Comparison of ENCODE assay signal across 15 cellular contexts in the genomic region with DNA sequence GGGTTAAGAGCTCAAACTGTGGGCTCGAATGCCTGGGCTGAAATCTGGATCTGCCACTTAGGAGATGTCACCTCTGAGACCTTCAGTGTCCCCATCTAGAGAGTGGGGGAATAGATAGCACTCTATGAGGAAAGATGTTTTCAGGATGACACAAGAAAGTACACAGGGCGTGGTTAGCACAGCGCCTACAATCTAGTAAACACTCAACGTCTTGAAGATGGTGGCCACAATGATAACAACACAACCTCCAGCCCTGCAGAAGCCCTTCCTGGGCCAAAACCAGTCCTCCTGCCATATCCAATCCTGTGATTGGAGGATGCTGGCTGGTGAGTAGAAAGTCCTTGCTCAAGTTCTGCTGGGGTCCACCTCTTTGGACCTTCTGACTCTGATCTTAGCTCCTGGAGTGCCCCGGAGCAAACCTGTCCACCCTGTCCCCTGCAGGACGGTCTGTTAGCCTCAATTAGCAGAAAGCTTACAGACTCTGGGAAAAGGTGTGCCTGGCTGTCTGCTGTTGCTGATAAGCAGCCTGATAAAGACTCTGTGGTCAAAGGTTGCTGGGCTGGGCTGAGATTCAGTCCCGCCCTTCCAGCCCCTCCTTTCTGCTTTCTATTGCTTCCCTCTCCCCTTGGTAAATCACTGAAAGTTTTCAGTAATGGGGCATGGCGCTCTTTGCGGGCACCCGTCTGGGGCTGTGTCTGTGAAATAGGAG. TPM values are rescaled to one million over a fixed set of nuclear protein-coding genes. Genes with fewer than 3 reads are reported as not detected.
DNase-seq lines count a peak whose midpoint lies in the region; ATAC-seq, FAIRE-seq and TF ChIP-seq lines count a peak whose summit lies in the region.
"Had no signal": no experiment of that assay in that cellular context is flagged by ENCODE, and none has a peak within 500 bp of the region (broad histone marks: within the 10 kb centered on the region; RNA-seq: fewer than 3 reads in every experiment).

No MANE protein-coding gene starts in this region.

- H3K27me3 Mint-ChIP-seq in progenitor cell of endocrine pancreas (peaks cover 42% of the 10 kb centered on the region), glutamatergic neuron (ENCODE audit: unreplicated experiment) (peaks cover 2% of the 10 kb centered on the region)

- peaks cover 3% of the 10 kb centered on the region for H3K36me3 Mint-ChIP-seq in progenitor cell of endocrine pancreas (ENCODE audit: insufficient read depth)
- no peaks in the 10 kb centered on the region for H3K36me3 Mint-ChIP-seq in glutamatergic neuron (ENCODE audit: unreplicated experiment)

- H3K4me1 Mint-ChIP-seq in progenitor cell of endocrine pancreas (ENCODE audit: low read depth) (peaks cover 26% of the 10 kb centered on the region), glutamatergic neuron (ENCODE audit: low read depth, unreplicated experiment) (peaks cover 4% of the 10 kb centered on the region)

- no peak for ATAC-seq in GM19023 (IDR thresholded peaks at IDR 0.05; ENCODE audit: unreplicated experiment)
- ATAC-seq: GM12878 had no signal

- TF ChIP-seq CTCF in progenitor cell of endocrine pancreas (IDR thresholded peaks at IDR 0.05; ENCODE audit: unreplicated experiment) (no peak), glutamatergic neuron (IDR thresholded peaks at IDR 0.05; ENCODE audit: partially characterized antibody, unreplicated experiment) (no peak)

- DNase-seq in HTR-8/SVneo (ENCODE audit: insufficient read length, low spot score) (no peak), SK-N-DZ (ENCODE audit: low spot score) (peak; percentile 15), iPS-NIHi7 (ENCODE audit: extremely low spot score) (peak; percentile 34), progenitor cell of endocrine pancreas (ENCODE audit: low spot score, unreplicated experiment) (no peak), glutamatergic neuron (no peak)
- DNase-seq in effector CD8-positive, alpha-beta T cell (lab: John Stamatoyannopoulos, UW), result no peak
- DNase-seq: DMS153, MM.1S, NCI-H1105, NCI-H1694 treated with DMSO at 0.1 percent for 48 hours, NCI-H446 treated with DMSO at 0.1 percent for 48 hours, NCI-H748 treated with DMSO at 0.1 percent for 48 hours, PC-9 had no signal

- peak; percentile 74 for FAIRE-seq in HTR-8/SVneo (lab: Jason Lieb, UNC)
- FAIRE-seq: GM12878 had no signal

- peak overlapping the region; percentile 52 for H3K4me3 Mint-ChIP-seq in progenitor cell of endocrine pancreas (ENCODE audit: low read depth)
- H3K4me3 Mint-ChIP-seq in glutamatergic neuron (ENCODE audit: unreplicated experiment), result no peak overlapping the region

- H3K27ac Mint-ChIP-seq in progenitor cell of endocrine pancreas (no peak overlapping the region), glutamatergic neuron (ENCODE audit: unreplicated experiment) (no peak overlapping the region)

- no peaks in the 10 kb centered on the region for H3K9me3 Mint-ChIP-seq in progenitor cell of endocrine pancreas (ENCODE audit: low read depth)
- H3K9me3 Mint-ChIP-seq in glutamatergic neuron (ENCODE audit: unreplicated experiment), result no peaks in the 10 kb centered on the region

RNA-seq across cellular contexts. Expression of a gene that starts 8.2 kb away (rescaled TPM):
- polyA plus RNA-seq in SK-N-DZ (2014; cell fraction: cytosol; rRNA removed), result not detected in 2 replicates
- not detected in 2 replicates for polyA plus RNA-seq in SK-N-DZ (2014; cell fraction: nucleus; rRNA removed)
- total RNA-seq in progenitor cell of endocrine pancreas, result 3.6 and 4.7 TPM in 2 replicates
- not detected for total RNA-seq in glutamatergic neuron (ENCODE audit: unreplicated experiment)
- total RNA-seq: GM12878, PC-9 had no signal
- polyA plus RNA-seq: GM12878 had no signal

Comparison
In these comparisons a context has a peak if more than half of its experiments do, and no peak if none do; other contexts are left out.
1. DNase-seq: peak in SK-N-DZ (single experiment) and iPS-NIHi7 (single experiment); none in HTR-8/SVneo (single experiment), progenitor cell of endocrine pancreas (single experiment), glutamatergic neuron (single experiment) and effector CD8-positive, alpha-beta T cell (single experiment).